In genomic region chr18:3261393-3262233, GRCh38 we compare ENCODE assay signal across 8 cellular contexts.
DNase-seq lines count a peak whose midpoint lies in the region; ATAC-seq and FAIRE-seq lines count a peak whose summit lies in the region.

TSS of gene MYL12B (plus strand) at chr18:3262133. CDS start at chr18:3272899, 10,766 bp downstream.

- peak; percentile 72 for FAIRE-seq in GM18507 (lab: Jason Lieb, UNC)

- DNase-seq in 8988T, result peak; percentile 56
- peak; percentile 58 for DNase-seq in GM18507 (ENCODE audit: extremely low spot score, insufficient read length, low read depth)
- peak; percentile 63 for DNase-seq in NCI-H2171 treated with DMSO at 0.1 percent for 48 hours (lab: John Stamatoyannopoulos, UW)
- DNase-seq in cerebellar cortex (ENCODE audit: low spot score), result peak; percentile 74
- peak; percentile 87 for DNase-seq in kidney glomerular epithelial cell (lab: John Stamatoyannopoulos, UW)
- DNase-seq in stimulated activated CD4-positive, alpha-beta T cell treated with anti-CD3 and anti-CD28 coated beads, Interleukin-1b, Interleukin-23, amount 100 ng/mL, for 1 hour (ENCODE audit: low read depth in 2 of 2), result peak; percentile 40 to 49

- ATAC-seq in HG02973 (IDR thresholded peaks at IDR 0.05; ENCODE audit: unreplicated experiment), result peak; percentile 82
- peak; percentile 77 to 79 for ATAC-seq in activated CD4-positive, CD25-positive, alpha-beta regulatory T cell treated with anti-CD3 and anti-CD28 coated beads, Interleukin-2, amount 50 U/mL, for 24 hours

Comparison
In these comparisons a context has a peak if more than half of its experiments do, and no peak if none do; other contexts are left out.
1. Peak in every context shown above with its lines: DNase-seq and ATAC-seq.